Comparison of ENCODE assay signal across 17 cellular contexts in genomic region chr5:34496258-34496657, GRCh38.
A peak's percentile ranks its signal among the peaks of the same experiment; 100 is the strongest.
DNase-seq lines count a peak whose midpoint lies in the region; ATAC-seq and TF ChIP-seq lines count a peak whose summit lies in the region.
"Had no signal": no experiment of that assay in that cellular context is flagged by ENCODE, and none has a peak within 500 bp of the region (broad histone marks: within the 10 kb centered on the region; RNA-seq: fewer than 3 reads in every experiment).

No MANE protein-coding gene starts in this region.

- peaks cover 0 to 14% (median 6%) of the 10 kb centered on the region in 5 experiments for H3K9me3 Mint-ChIP-seq in brain
- peaks cover 0 to 1% of the 10 kb centered on the region in 2 donors for H3K9me3 Mint-ChIP-seq in stimulated activated naive B cell treated with anti-CD40 and anti-IgM and Interleukin-4, amounts not matched to agents 10 μg/mL and 1 μg/mL and 100 μg/mL, for 72 hours
- H3K9me3 Mint-ChIP-seq: activated T-helper 2 cell treated with anti-CD3 and anti-CD28 coated beads, Interferon-gamma antibody, Interleukin-2, Interleukin-4, amounts not matched to agents 10 μg/mL and 5 μg/mL and 100 μg/mL, durations not matched to agents 14 hours and 24 hours and 36 hours; CD8-positive, alpha-beta T cell; stimulated activated naive CD8-positive, alpha-beta T cell treated with anti-CD3 and anti-CD28 coated beads, Interleukin-15, amount 100 ng/mL, for 72 hours had no signal

- no peak overlapping the region for H4K8ac ChIP-seq in mesenchymal stem cell (ENCODE audit: low read length)

- peak overlapping the region in 1 of 2 experiments; percentile 55 for H3K4me3 ChIP-seq in mesenchymal stem cell (ENCODE audit: insufficient read depth in 1 of 2, low read depth in 1 of 2, low read length in 2 of 2)
- no peak overlapping the region for H3K4me3 ChIP-seq in uterus
- H3K4me3 ChIP-seq: Peyer's patch, spleen had no signal

- no peak overlapping the region for H2AFZ ChIP-seq in mesenchymal stem cell (ENCODE audit: low read depth, low read length)

- peak overlapping the region; percentile 60 for H3K9ac ChIP-seq in mesenchymal stem cell (ENCODE audit: low read length)

- no peaks in the 10 kb centered on the region for H3K36me3 Mint-ChIP-seq in brain
- no peaks in the 10 kb centered on the region for H3K36me3 Mint-ChIP-seq in stimulated activated naive B cell treated with anti-CD40 and anti-IgM and Interleukin-4, amounts not matched to agents 10 μg/mL and 1 μg/mL and 100 μg/mL, for 72 hours
- H3K36me3 Mint-ChIP-seq: CD8-positive, alpha-beta T cell had no signal

- TF ChIP-seq CTCF in brain (conservative IDR thresholded peaks at IDR 0.05) (no peak), uterus (IDR thresholded peaks at IDR 0.05) (peak in 2 of 4 experiments; percentile 3 to 12)

- peaks cover 9% of the 10 kb centered on the region for H3K27me3 Mint-ChIP-seq in brain
- H3K27me3 Mint-ChIP-seq in stimulated activated naive B cell treated with anti-CD40 and anti-IgM and Interleukin-4, amounts not matched to agents 10 μg/mL and 1 μg/mL and 100 μg/mL, for 72 hours = peaks cover 0 to 4% of the 10 kb centered on the region in 2 donors

- H2BK15ac ChIP-seq in mesenchymal stem cell (ENCODE audit: low read depth, poor library complexity, severe bottlenecking) = no peak overlapping the region

- H3K79me1 ChIP-seq in mesenchymal stem cell (replicated peaks; ENCODE audit: low read length, poor library complexity, severe bottlenecking) = no peaks in the 10 kb centered on the region

- H2BK12ac ChIP-seq in mesenchymal stem cell (ENCODE audit: low read length in 2 of 2) = peak overlapping the region; percentile 3 to 83

- intact Hi-C loops in Right ventricle myocardium superior (cut with DNase I) = no loop called here
- intact Hi-C loops in Right ventricle myocardium inferior (cut with DNase I) = no loop called here
- intact Hi-C loops in uterus (cut with DNase I; ENCODE audit: low total_unique reads) = no loop called here

- no peak for TF ChIP-seq POLR2A in uterus (IDR thresholded peaks at IDR 0.05)

- WGBS in mesenchymal stem cell = 66% methylated on average over 13 of the region's 13 CpGs

- H3K4me3 Mint-ChIP-seq in brain = no peak overlapping the region
- no peak overlapping the region for H3K4me3 Mint-ChIP-seq in stimulated activated naive B cell treated with anti-CD40 and anti-IgM and Interleukin-4, amounts not matched to agents 10 μg/mL and 1 μg/mL and 100 μg/mL, for 72 hours
- H3K4me3 Mint-ChIP-seq: CD8-positive, alpha-beta T cell; stimulated activated naive CD8-positive, alpha-beta T cell treated with anti-CD3 and anti-CD28 coated beads, Interleukin-15, amount 100 ng/mL, for 72 hours had no signal

- H2BK5ac ChIP-seq in mesenchymal stem cell (ENCODE audit: low read depth, low read length, poor library complexity, severe bottlenecking) = no peak overlapping the region

- H3K9me3 ChIP-seq in mesenchymal stem cell (ENCODE audit: control insufficient read depth, low read length) = peaks cover 6% of the 10 kb centered on the region
- H3K9me3 ChIP-seq in uterus = no peaks in the 10 kb centered on the region
- H3K9me3 ChIP-seq: Peyer's patch had no signal

- H4K91ac ChIP-seq in mesenchymal stem cell (ENCODE audit: low read length) = no peak overlapping the region

- no peak overlapping the region for H3K23ac ChIP-seq in mesenchymal stem cell (ENCODE audit: low read length in 2 of 2)

- H3K27me3 ChIP-seq in mesenchymal stem cell (ENCODE audit: control insufficient read depth in 1 of 2, insufficient read depth in 1 of 2, low read length in 2 of 2) (no peaks in the 10 kb centered on the region), uterus (no peaks in the 10 kb centered on the region)
- H3K27me3 ChIP-seq: Peyer's patch, spleen had no signal

- ATAC-seq in Right ventricle myocardium superior (ENCODE audit: poor library complexity) (peak; percentile 14), Right ventricle myocardium inferior (no peak), GM19397 (IDR thresholded peaks at IDR 0.05; ENCODE audit: unreplicated experiment) (no peak)
- no peak for ATAC-seq in stimulated activated naive B cell treated with anti-CD40 and anti-IgM and Interleukin-4, amounts not matched to agents 10 μg/mL and 1 μg/mL and 100 μg/mL, for 72 hours (replicated peaks)
- ATAC-seq: CD8-positive, alpha-beta T cell; stimulated activated naive CD8-positive, alpha-beta T cell treated with anti-CD3 and anti-CD28 coated beads, Interleukin-15, amount 100 ng/mL, for 72 hours had no signal

- H3K4me2 ChIP-seq in mesenchymal stem cell (ENCODE audit: low read length, poor library complexity, severe bottlenecking) = no peak overlapping the region

- H2BK120ac ChIP-seq in mesenchymal stem cell (ENCODE audit: low read depth, low read length) = peak overlapping the region; percentile 42

- H3K36me3 ChIP-seq in mesenchymal stem cell (ENCODE audit: control insufficient read depth in 1 of 2, insufficient read depth in 2 of 2, low read depth in 1 of 2, low read length in 2 of 2) (no peaks in the 10 kb centered on the region), uterus (no peaks in the 10 kb centered on the region)
- H3K36me3 ChIP-seq: Peyer's patch, spleen had no signal

- H3K4me1 ChIP-seq in mesenchymal stem cell (ENCODE audit: control insufficient read depth, insufficient read depth, low read depth, low read length) (peaks cover 6% of the 10 kb centered on the region), uterus (peaks cover 10 to 16% of the 10 kb centered on the region in 2 donors)

- H3K27ac ChIP-seq in mesenchymal stem cell (ENCODE audit: low read length, poor library complexity, severe bottlenecking) (no peak overlapping the region), uterus (peak overlapping the region; percentile 83 to 86)
- H3K27ac ChIP-seq: HL-60, Peyer's patch, spleen, VCaP had no signal

- H3K18ac ChIP-seq in mesenchymal stem cell (ENCODE audit: low read depth in 1 of 2, low read length in 2 of 2) = peak overlapping the region in 1 of 2 experiments; percentile 4

- DNase-seq in Right ventricle myocardium superior = no peak
- no peak for DNase-seq in Right ventricle myocardium inferior (ENCODE audit: missing footprints)
- DNase-seq in mesenchymal stem cell = no peak
- DNase-seq in uterus = peak; percentile 46 to 54
- DNase-seq in stimulated activated naive B cell treated with anti-CD40 and anti-IgM and Interleukin-4, amounts not matched to agents 10 μg/mL and 1 μg/mL and 100 μg/mL, for 72 hours = no peak
- no peak for DNase-seq in DMS153 (lab: John Stamatoyannopoulos, UW)
- DNase-seq: 8988T; activated CD8-positive, alpha-beta memory T cell treated with anti-CD3 and anti-CD28 coated beads for 24 hours; CD8-positive, alpha-beta T cell; spleen; stimulated activated naive CD8-positive, alpha-beta T cell treated with anti-CD3 and anti-CD28 coated beads, Interleukin-15, amount 100 ng/mL, for 72 hours had no signal

- peak overlapping the region in 3 of 5 experiments; percentile 67 to 74 (median 73) for H3K27ac Mint-ChIP-seq in brain
- no peak overlapping the region for H3K27ac Mint-ChIP-seq in stimulated activated naive B cell treated with anti-CD40 and anti-IgM and Interleukin-4, amounts not matched to agents 10 μg/mL and 1 μg/mL and 100 μg/mL, for 72 hours
- H3K27ac Mint-ChIP-seq: activated T-helper 2 cell treated with anti-CD3 and anti-CD28 coated beads, Interferon-gamma antibody, Interleukin-2, Interleukin-4, amounts not matched to agents 10 μg/mL and 5 μg/mL and 100 μg/mL, durations not matched to agents 14 hours and 24 hours and 36 hours; CD8-positive, alpha-beta T cell; stimulated activated naive CD8-positive, alpha-beta T cell treated with anti-CD3 and anti-CD28 coated beads, Interleukin-15, amount 100 ng/mL, for 72 hours had no signal

- no peak overlapping the region for H2AK5ac ChIP-seq in mesenchymal stem cell (ENCODE audit: low read length, severe bottlenecking)

- H3K14ac ChIP-seq in mesenchymal stem cell (ENCODE audit: low read length in 2 of 2) = no peak overlapping the region

- peaks cover 36% of the 10 kb centered on the region for H3K4me1 Mint-ChIP-seq in brain
- H3K4me1 Mint-ChIP-seq in stimulated activated naive B cell treated with anti-CD40 and anti-IgM and Interleukin-4, amounts not matched to agents 10 μg/mL and 1 μg/mL and 100 μg/mL, for 72 hours = peaks cover 20 to 30% of the 10 kb centered on the region in 2 donors

- H3K4ac ChIP-seq in mesenchymal stem cell (ENCODE audit: low read depth in 1 of 2, low read length in 2 of 2) = no peak overlapping the region

Comparison
In these comparisons a context has a peak if more than half of its experiments do, and no peak if none do; other contexts are left out.
1. DNase-seq: peak in uterus (2 of 2); none in Right ventricle myocardium superior (single experiment), Right ventricle myocardium inferior (single experiment), mesenchymal stem cell (single experiment), stimulated activated naive B cell treated with anti-CD40 and anti-IgM and Interleukin-4, amounts not matched to agents 10 μg/mL and 1 μg/mL and 100 μg/mL, for 72 hours (single experiment) and DMS153 (single experiment).